29 cellular contexts compared by ENCODE assay signal in the genomic region with DNA sequence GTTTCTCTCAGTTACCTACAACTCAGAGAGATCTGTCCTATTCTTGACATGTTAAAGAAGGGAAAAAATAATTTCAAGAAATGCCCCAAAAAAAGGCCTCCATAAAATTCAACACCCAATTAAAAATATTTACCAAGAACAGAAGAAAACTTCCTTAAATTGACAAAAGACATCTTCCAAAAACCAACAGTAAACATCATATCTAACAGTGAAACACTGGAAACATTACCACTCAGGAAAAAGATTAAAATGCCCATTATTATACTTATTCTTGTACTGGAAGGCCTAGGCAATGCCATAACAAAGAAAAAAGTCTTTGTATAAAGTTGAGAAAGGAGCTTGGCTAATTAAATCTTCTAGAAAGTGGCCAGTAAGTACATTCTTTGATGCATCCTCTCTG.
"Had no signal": no experiment of that assay in that cellular context is flagged by ENCODE, and none has a peak within 500 bp of the region (broad histone marks: within the 10 kb centered on the region; RNA-seq: fewer than 3 reads in every experiment).

No MANE protein-coding gene starts in this region.

- H3K36me3 ChIP-seq: stomach, suprapubic skin, thoracic aorta, thyroid gland, tibial artery, tibial nerve, transverse colon, upper lobe of left lung, upper lobe of right lung, uterus, vagina had no signal

- H3K4me1 ChIP-seq: testis, transverse colon, upper lobe of right lung, uterus had no signal

- H3K27ac Mint-ChIP-seq: stimulated activated effector memory CD8-positive, alpha-beta T cell treated with anti-CD3 and anti-CD28 coated beads, Interleukin-12 subunit alpha, Interleukin-12 subunit beta, amount 100 ng/mL, for 72 hours; stimulated activated memory B cell treated with anti-CD40 and anti-IgM and Interleukin-4, amounts not matched to agents 10 μg/mL and 1 μg/mL and 100 μg/mL, for 72 hours; stimulated activated naive B cell treated with anti-CD40 and anti-IgM and Interleukin-4, amounts not matched to agents 10 μg/mL and 1 μg/mL and 100 μg/mL, for 72 hours; stimulated activated naive CD8-positive, alpha-beta T cell treated with anti-CD3 and anti-CD28 coated beads, Interleukin-15, Interleukin-2, amounts not matched to agents 100 ng/mL and 50 ng/mL, for 24 hours; type B pancreatic cell had no signal

- ATAC-seq: stimulated activated effector memory CD8-positive, alpha-beta T cell treated with anti-CD3 and anti-CD28 coated beads, Interleukin-12 subunit alpha, Interleukin-12 subunit beta, amount 100 ng/mL, for 72 hours; stimulated activated memory B cell treated with anti-CD40 and anti-IgM and Interleukin-4, amounts not matched to agents 10 μg/mL and 1 μg/mL and 100 μg/mL, for 72 hours; stimulated activated naive B cell treated with anti-CD40 and anti-IgM and Interleukin-4, amounts not matched to agents 10 μg/mL and 1 μg/mL and 100 μg/mL, for 72 hours; stimulated activated naive CD8-positive, alpha-beta T cell treated with anti-CD3 and anti-CD28 coated beads, Interleukin-15, amount 100 ng/mL, for 72 hours; stimulated activated naive CD8-positive, alpha-beta T cell treated with anti-CD3 and anti-CD28 coated beads, Interleukin-15, Interleukin-2, amounts not matched to agents 100 U/mL and 50 U/mL, for 24 hours; upper lobe of right lung had no signal

- H3K27me3 Mint-ChIP-seq: stimulated activated memory B cell treated with anti-CD40 and anti-IgM and Interleukin-4, amounts not matched to agents 10 μg/mL and 1 μg/mL and 100 μg/mL, for 72 hours; stimulated activated naive B cell treated with anti-CD40 and anti-IgM and Interleukin-4, amounts not matched to agents 10 μg/mL and 1 μg/mL and 100 μg/mL, for 72 hours; stimulated activated naive CD8-positive, alpha-beta T cell treated with anti-CD3 and anti-CD28 coated beads, Interleukin-15, amount 100 ng/mL, for 72 hours; stimulated activated naive CD8-positive, alpha-beta T cell treated with anti-CD3 and anti-CD28 coated beads, Interleukin-15, Interleukin-2, amounts not matched to agents 100 ng/mL and 50 ng/mL, for 24 hours; type B pancreatic cell had no signal

- FAIRE-seq: urothelium cell line had no signal

- H3K9me3 Mint-ChIP-seq: stimulated activated effector memory CD8-positive, alpha-beta T cell treated with anti-CD3 and anti-CD28 coated beads, Interleukin-12 subunit alpha, Interleukin-12 subunit beta, amount 100 ng/mL, for 72 hours; stimulated activated memory B cell treated with anti-CD40 and anti-IgM and Interleukin-4, amounts not matched to agents 10 μg/mL and 1 μg/mL and 100 μg/mL, for 72 hours; stimulated activated naive B cell treated with anti-CD40 and anti-IgM and Interleukin-4, amounts not matched to agents 10 μg/mL and 1 μg/mL and 100 μg/mL, for 72 hours; stimulated activated naive CD8-positive, alpha-beta T cell treated with anti-CD3 and anti-CD28 coated beads, Interleukin-15, amount 100 ng/mL, for 72 hours; stimulated activated naive CD8-positive, alpha-beta T cell treated with anti-CD3 and anti-CD28 coated beads, Interleukin-15, Interleukin-2, amounts not matched to agents 100 ng/mL and 50 ng/mL, for 24 hours; type B pancreatic cell had no signal

- H3K27ac ChIP-seq: stomach, suprapubic skin, testis, thoracic aorta, thyroid gland, tibial artery, tibial nerve, transverse colon, upper lobe of left lung, upper lobe of right lung, uterus, vagina had no signal

- H3K4me3 ChIP-seq: stomach, suprapubic skin, testis, thoracic aorta, thyroid gland, tibial artery, tibial nerve, transverse colon, upper lobe of left lung, upper lobe of right lung, uterus, vagina had no signal

- H3K9me3 ChIP-seq: stomach, suprapubic skin, testis, thoracic aorta, thyroid gland, tibial artery, tibial nerve, transverse colon, upper lobe of left lung, upper lobe of right lung, uterus, vagina had no signal

- H3K4me3 Mint-ChIP-seq: stimulated activated effector memory CD8-positive, alpha-beta T cell treated with anti-CD3 and anti-CD28 coated beads, Interleukin-12 subunit alpha, Interleukin-12 subunit beta, amount 100 ng/mL, for 72 hours; stimulated activated memory B cell treated with anti-CD40 and anti-IgM and Interleukin-4, amounts not matched to agents 10 μg/mL and 1 μg/mL and 100 μg/mL, for 72 hours; stimulated activated naive B cell treated with anti-CD40 and anti-IgM and Interleukin-4, amounts not matched to agents 10 μg/mL and 1 μg/mL and 100 μg/mL, for 72 hours; stimulated activated naive CD8-positive, alpha-beta T cell treated with anti-CD3 and anti-CD28 coated beads, Interleukin-15, amount 100 ng/mL, for 72 hours; stimulated activated naive CD8-positive, alpha-beta T cell treated with anti-CD3 and anti-CD28 coated beads, Interleukin-15, Interleukin-2, amounts not matched to agents 100 ng/mL and 50 ng/mL, for 24 hours; type B pancreatic cell had no signal

- DNase-seq: stimulated activated CD4-positive, alpha-beta T cell treated with anti-CD3 and anti-CD28 coated beads, Interleukin-2, amount 100 ng/mL, for 48 hours; stimulated activated CD4-positive, alpha-beta T cell treated with anti-CD3 and anti-CD28 coated beads, Interleukin-4, amount 100 ng/mL, for 1 hour; stimulated activated CD4-positive, alpha-beta T cell treated with anti-CD3 and anti-CD28 coated beads, Interleukin-4, amount 100 ng/mL, for 24 hours; stimulated activated CD4-positive, alpha-beta T cell treated with anti-CD3 and anti-CD28 coated beads, Interleukin-4, amount 100 ng/mL, for 4 hours; stimulated activated CD8-positive, alpha-beta memory T cell treated with anti-CD3 and anti-CD28 coated beads, Interleukin-4, amount 100 ng/mL, for 48 hours; stimulated activated naive B cell treated with anti-CD40 and anti-IgM and Interleukin-4, amounts not matched to agents 10 μg/mL and 1 μg/mL and 100 μg/mL, for 72 hours; stimulated activated naive CD4-positive, alpha-beta T cell; stimulated activated naive CD4-positive, alpha-beta T cell treated with Interleukin-2 at 50 U/mL for 16 hours; stimulated activated naive CD8-positive, alpha-beta T cell treated with anti-CD3 and anti-CD28 coated beads, Interleukin-15, amount 100 ng/mL, for 72 hours; stimulated activated naive CD8-positive, alpha-beta T cell treated with anti-CD3 and anti-CD28 coated beads, Interleukin-15, Interleukin-2, amounts not matched to agents 100 U/mL and 50 U/mL, for 24 hours; stomach; substantia nigra; testis; thyroid gland; tibial artery; transverse colon; trophoblast cell; upper lobe of left lung; upper lobe of right lung; uterus had no signal

- H3K36me3 Mint-ChIP-seq: stimulated activated effector memory CD8-positive, alpha-beta T cell treated with anti-CD3 and anti-CD28 coated beads, Interleukin-12 subunit alpha, Interleukin-12 subunit beta, amount 100 ng/mL, for 72 hours; stimulated activated memory B cell treated with anti-CD40 and anti-IgM and Interleukin-4, amounts not matched to agents 10 μg/mL and 1 μg/mL and 100 μg/mL, for 72 hours; stimulated activated naive B cell treated with anti-CD40 and anti-IgM and Interleukin-4, amounts not matched to agents 10 μg/mL and 1 μg/mL and 100 μg/mL, for 72 hours; type B pancreatic cell had no signal

- H3K27me3 ChIP-seq: stomach, suprapubic skin, testis, thyroid gland, tibial artery, tibial nerve, transverse colon, upper lobe of left lung, upper lobe of right lung, uterus, vagina had no signal
